In genomic region chr20:46823271-46823747, GRCh38 we compare ENCODE assay signal across 26 cellular contexts.
A peak's percentile ranks its signal among the peaks of the same experiment; 100 is the strongest.
DNase-seq lines count a peak whose midpoint lies in the region; ATAC-seq and TF ChIP-seq lines count a peak whose summit lies in the region.
"Had no signal": no experiment of that assay in that cellular context is flagged by ENCODE, and none has a peak within 500 bp of the region (broad histone marks: within the 10 kb centered on the region; RNA-seq: fewer than 3 reads in every experiment).

No MANE protein-coding gene starts in this region.

- H3K36me3 ChIP-seq in parathyroid adenoma (ENCODE audit: control insufficient read depth, insufficient read depth, low read length) = no peaks in the 10 kb centered on the region
- H3K36me3 ChIP-seq in uterus = no peaks in the 10 kb centered on the region

- DNase-seq in Right ventricle myocardium superior = no peak
- DNase-seq in cardiac septum (ENCODE audit: low spot score) = no peak
- peak; percentile 37 for DNase-seq in kidney tubule cell (ENCODE audit: low spot score)
- peak; percentile 55 to 57 for DNase-seq in uterus
- no peak for DNase-seq in nucleus accumbens (lab: John Stamatoyannopoulos, UW)
- DNase-seq in immature natural killer cell = no peak
- no peak for DNase-seq in stimulated activated naive CD4-positive, alpha-beta T cell treated with Interleukin-2 at 50 U/mL for 16 hours (lab: John Stamatoyannopoulos, UW)
- DNase-seq: 8988T; activated CD4-positive, alpha-beta T cell treated with anti-CD3 and anti-CD28 coated beads, Interleukin-2, amount 10 ng/mL, durations not matched to agents 24 days and 14 days; CD8-positive, alpha-beta T cell; DMS 273 treated with DMSO at 0.1 percent for 48 hours; foreskin fibroblast; NCI-H1105; NCI-H1930; NCI-H526 treated with DMSO at 0.1 percent for 48 hours; occipital lobe; SK-N-SH; stimulated activated CD4-positive, alpha-beta T cell treated with anti-CD3 and anti-CD28 coated beads, Interleukin-15, amount 100 ng/mL, for 24 hours; stimulated activated naive CD8-positive, alpha-beta T cell treated with anti-CD3 and anti-CD28 coated beads, Interleukin-15, amount 100 ng/mL, for 72 hours; T-helper 2 cell had no signal

- no peaks in the 10 kb centered on the region for H3K36me3 Mint-ChIP-seq in immature natural killer cell
- H3K36me3 Mint-ChIP-seq: activated naive CD4-positive, alpha-beta T cell treated with anti-CD3 and anti-CD28 coated beads, Interleukin-2, amount 50 U/mL, for 72 hours; CD8-positive, alpha-beta T cell; memory B cell had no signal

- H3K27ac Mint-ChIP-seq in immature natural killer cell = no peak overlapping the region
- H3K27ac Mint-ChIP-seq: activated CD4-positive, alpha-beta T cell treated with anti-CD3 and anti-CD28 coated beads, Interleukin-2, amount 10 ng/mL, durations not matched to agents 24 days and 14 days; activated naive CD4-positive, alpha-beta T cell treated with anti-CD3 and anti-CD28 coated beads, Interleukin-2, amount 50 U/mL, for 72 hours; CD8-positive, alpha-beta T cell; memory B cell; stimulated activated naive CD8-positive, alpha-beta T cell treated with anti-CD3 and anti-CD28 coated beads, Interleukin-15, amount 100 ng/mL, for 72 hours had no signal

- peaks cover 0 to 2% (median 0%) of the 10 kb centered on the region in 6 donors for H3K9me3 Mint-ChIP-seq in immature natural killer cell
- H3K9me3 Mint-ChIP-seq: activated CD4-positive, alpha-beta T cell treated with anti-CD3 and anti-CD28 coated beads, Interleukin-2, amount 10 ng/mL, durations not matched to agents 24 days and 14 days had no signal

- intact Hi-C loops in Right ventricle myocardium superior (cut with DNase I) = no loop called here
- intact Hi-C loops in cardiac septum (cut with DNase I) = no loop called here
- intact Hi-C loops in uterus (cut with DNase I; ENCODE audit: low total_unique reads) = no loop called here

- H3K79me2 ChIP-seq in parathyroid adenoma = no peaks in the 10 kb centered on the region

- no peak overlapping the region for H3K9ac ChIP-seq in parathyroid adenoma
- H3K9ac ChIP-seq: SK-N-SH had no signal

- H3K4me3 Mint-ChIP-seq in immature natural killer cell = no peak overlapping the region
- H3K4me3 Mint-ChIP-seq: activated CD4-positive, alpha-beta T cell treated with anti-CD3 and anti-CD28 coated beads, Interleukin-2, amount 10 ng/mL, durations not matched to agents 24 days and 14 days; CD8-positive, alpha-beta T cell; central memory CD8-positive, alpha-beta T cell; memory B cell; stimulated activated naive CD8-positive, alpha-beta T cell treated with anti-CD3 and anti-CD28 coated beads, Interleukin-15, amount 100 ng/mL, for 72 hours had no signal

- H3K27ac ChIP-seq in parathyroid adenoma (no peak overlapping the region), uterus (peak overlapping the region; percentile 36 to 59)
- H3K27ac ChIP-seq: RWPE1 had no signal

- H3K27me3 ChIP-seq in parathyroid adenoma (ENCODE audit: control insufficient read depth, insufficient read depth, low read length) (no peaks in the 10 kb centered on the region), uterus (no peaks in the 10 kb centered on the region)

- TF ChIP-seq CTCF in parathyroid adenoma (IDR thresholded peaks at IDR 0.05) = no peak
- no peak for TF ChIP-seq CTCF in uterus (IDR thresholded peaks at IDR 0.05)

- no peak overlapping the region for H3K4me2 ChIP-seq in parathyroid adenoma (ENCODE audit: low read length)
- H3K4me2 ChIP-seq: SK-N-SH had no signal

- H3K4me3 ChIP-seq in parathyroid adenoma (ENCODE audit: low read depth, low read length) = no peak overlapping the region
- H3K4me3 ChIP-seq in uterus = no peak overlapping the region

- no peaks in the 10 kb centered on the region for H3K4me1 Mint-ChIP-seq in immature natural killer cell
- H3K4me1 Mint-ChIP-seq: activated CD4-positive, alpha-beta T cell treated with anti-CD3 and anti-CD28 coated beads, Interleukin-2, amount 10 ng/mL, durations not matched to agents 24 days and 14 days; central memory CD8-positive, alpha-beta T cell; memory B cell; stimulated activated naive CD8-positive, alpha-beta T cell treated with anti-CD3 and anti-CD28 coated beads, Interleukin-15, amount 100 ng/mL, for 72 hours had no signal

- H3K27me3 Mint-ChIP-seq in immature natural killer cell (ENCODE audit: low read depth in 3 of 3) = peaks cover 0 to 9% (median 9%) of the 10 kb centered on the region in 3 donors

- H3K4me1 ChIP-seq in parathyroid adenoma = no peaks in the 10 kb centered on the region
- H3K4me1 ChIP-seq in uterus = no peaks in the 10 kb centered on the region

- H3K9me3 ChIP-seq in parathyroid adenoma (ENCODE audit: control insufficient read depth, low read length) = no peaks in the 10 kb centered on the region
- H3K9me3 ChIP-seq in uterus = no peaks in the 10 kb centered on the region
- H3K9me3 ChIP-seq: SK-N-SH had no signal

- ATAC-seq in Right ventricle myocardium superior (ENCODE audit: poor library complexity) = peak; percentile 63
- ATAC-seq: activated naive CD4-positive, alpha-beta T cell treated with anti-CD3 and anti-CD28 coated beads, Interleukin-2, amount 50 U/mL, for 72 hours; CD8-positive, alpha-beta T cell; HCT116; stimulated activated naive CD8-positive, alpha-beta T cell treated with anti-CD3 and anti-CD28 coated beads, Interleukin-15, amount 100 ng/mL, for 72 hours had no signal

- no peak for TF ChIP-seq POLR2A in uterus (IDR thresholded peaks at IDR 0.05)

- H2AFZ ChIP-seq in parathyroid adenoma = peak overlapping the region; percentile 54

Comparison
In these comparisons a context has a peak if more than half of its experiments do, and no peak if none do; other contexts are left out.
1. DNase-seq: peak in kidney tubule cell (single experiment) and uterus (2 of 2); none in Right ventricle myocardium superior (single experiment), cardiac septum (single experiment), nucleus accumbens (0 of 56), immature natural killer cell (0 of 3) and stimulated activated naive CD4-positive, alpha-beta T cell treated with Interleukin-2 at 50 U/mL for 16 hours (single experiment).